ENCODE assay signal across 1 cellular context in genomic region chr16:71600822-71601221, GRCh38.
A peak's percentile ranks its signal among the peaks of the same experiment; 100 is the strongest.
TF ChIP-seq lines count a peak whose summit lies in the region.

No MANE protein-coding gene starts in this region.

TF ChIP-seq in HepG2, 621 proteins besides CTCF, POLR2A, EP300 and RAD21 (continued from another document and continues in another):
- TF ChIP-seq ZBTB26 (CRISPR knock-in tag; IDR thresholded peaks at IDR 0.05; ENCODE audit: borderline replicate concordance) (peak; percentile 62; the same call in 1 of the 2 replicates), GMEB1 (CRISPR knock-in tag; IDR thresholded peaks at IDR 0.05; ENCODE audit: borderline replicate concordance) (0 out of 2 replicates have a peak, but pooled peaks have one; percentile 5), ZNF816 (CRISPR knock-in tag; IDR thresholded peaks at IDR 0.05; ENCODE audit: borderline replicate concordance) (no peak), ZNF44 (CRISPR knock-in tag; IDR thresholded peaks at IDR 0.05) (no peak), HNRNPK (IDR thresholded peaks at IDR 0.05; ENCODE audit: low read depth, low read length, poor library complexity, severe bottlenecking) (no peak), ZNF512B (CRISPR knock-in tag; IDR thresholded peaks at IDR 0.05; ENCODE audit: borderline replicate concordance) (peak; percentile 74; the same call in 1 of the 2 replicates), ZNF441 (CRISPR knock-in tag; IDR thresholded peaks at IDR 0.05; ENCODE audit: borderline replicate concordance) (no peak), JUN (CRISPR knock-in tag; IDR thresholded peaks at IDR 0.05) (no peak), CBX1 (IDR thresholded peaks at IDR 0.05; ENCODE audit: low read depth) (no peak), BHLHE40 (IDR thresholded peaks at IDR 0.05; ENCODE audit: low read length) (no peak), PHF20 (CRISPR knock-in tag; IDR thresholded peaks at IDR 0.05) (0 out of 2 replicates have a peak, but pooled peaks have one; percentile 18), HNF4A (CRISPR knock-in tag; IDR thresholded peaks at IDR 0.05) (no peak), ZNF792 (CRISPR knock-in tag; IDR thresholded peaks at IDR 0.05) (no peak), ZNF564 (CRISPR knock-in tag; IDR thresholded peaks at IDR 0.05) (no peak), EEA1 (CRISPR knock-in tag; IDR thresholded peaks at IDR 0.05; ENCODE audit: borderline replicate concordance) (no peak), ZKSCAN1 (IDR thresholded peaks at IDR 0.05; ENCODE audit: low read length) (no peak), ZNF263 (CRISPR knock-in tag; IDR thresholded peaks at IDR 0.05) (no peak), ZNF234 (CRISPR knock-in tag; conservative IDR thresholded peaks at IDR 0.05) (no peak), PBX2 (CRISPR knock-in tag; IDR thresholded peaks at IDR 0.05) (no peak), ZNF781 (CRISPR knock-in tag; IDR thresholded peaks at IDR 0.05; ENCODE audit: borderline replicate concordance, not compliant biosample characterization) (peak; percentile 43), ZNF788 (CRISPR knock-in tag; IDR thresholded peaks at IDR 0.05; ENCODE audit: borderline replicate concordance) (peak; percentile 34; the same call in 1 of the 2 replicates), ZNF354B (CRISPR knock-in tag; IDR thresholded peaks at IDR 0.05) (no peak), KDM1A (CRISPR knock-in tag; IDR thresholded peaks at IDR 0.05) (peak; percentile 17; the same call in 1 of the 2 replicates), ZNF33B (CRISPR knock-in tag; IDR thresholded peaks at IDR 0.05) (no peak), MAF1 (CRISPR knock-in tag; IDR thresholded peaks at IDR 0.05; ENCODE audit: borderline replicate concordance) (no peak), ZNF414 (CRISPR knock-in tag; IDR thresholded peaks at IDR 0.05) (no peak), USF2 (IDR thresholded peaks at IDR 0.05; ENCODE audit: low read depth, low read length) (no peak), USF2 (CRISPR knock-in tag; IDR thresholded peaks at IDR 0.05; ENCODE audit: borderline replicate concordance) (no peak), HIVEP1 (CRISPR knock-in tag; IDR thresholded peaks at IDR 0.05) (0 out of 2 replicates have a peak, but pooled peaks have one; percentile 60), SKI (IDR thresholded peaks at IDR 0.05; ENCODE audit: partially characterized antibody) (no peak), SETDB1 (CRISPR knock-in tag; IDR thresholded peaks at IDR 0.05; ENCODE audit: borderline replicate concordance) (no peak), TOPORS (CRISPR knock-in tag; IDR thresholded peaks at IDR 0.05) (no peak), SMYD3 (CRISPR knock-in tag; IDR thresholded peaks at IDR 0.05) (no peak), PCBP2 (optimal IDR thresholded peaks at IDR 0.05; ENCODE audit: low read depth, low read length, poor library complexity, severe bottlenecking) (no peak), CC2D1A (CRISPR knock-in tag; IDR thresholded peaks at IDR 0.05) (no peak), ZNF382 (CRISPR knock-in tag; IDR thresholded peaks at IDR 0.05; ENCODE audit: borderline replicate concordance) (no peak), ZBTB46 (CRISPR knock-in tag; IDR thresholded peaks at IDR 0.05; ENCODE audit: borderline replicate concordance) (no peak), ZNF747 (CRISPR knock-in tag; IDR thresholded peaks at IDR 0.05; ENCODE audit: borderline replicate concordance) (no peak), ZNF615 (CRISPR knock-in tag; IDR thresholded peaks at IDR 0.05; ENCODE audit: borderline replicate concordance) (no peak), HNF1B (CRISPR knock-in tag; IDR thresholded peaks at IDR 0.05) (0 out of 2 replicates have a peak, but pooled peaks have one; percentile 25), ATM (IDR thresholded peaks at IDR 0.05; ENCODE audit: borderline replicate concordance) (no peak), AFF4 (CRISPR knock-in tag; IDR thresholded peaks at IDR 0.05) (no peak), ZNF772 (CRISPR knock-in tag; IDR thresholded peaks at IDR 0.05) (no peak), RFXAP (CRISPR knock-in tag; IDR thresholded peaks at IDR 0.05; ENCODE audit: borderline replicate concordance) (no peak; the same call in 1 of the 2 replicates), ZNF670 (CRISPR knock-in tag; IDR thresholded peaks at IDR 0.05; ENCODE audit: borderline replicate concordance) (no peak), HOXA3 (CRISPR knock-in tag; IDR thresholded peaks at IDR 0.05) (0 out of 2 replicates have a peak, but pooled peaks have one; percentile 18), ZBTB21 (CRISPR knock-in tag; IDR thresholded peaks at IDR 0.05) (no peak), JUNB (CRISPR knock-in tag; IDR thresholded peaks at IDR 0.05; ENCODE audit: borderline replicate concordance) (no peak), MAFG (CRISPR knock-in tag; IDR thresholded peaks at IDR 0.05) (no peak), ZNF616 (CRISPR knock-in tag; IDR thresholded peaks at IDR 0.05; ENCODE audit: low read depth) (no peak), ZFX (CRISPR knock-in tag; IDR thresholded peaks at IDR 0.05; ENCODE audit: low read depth) (peak; percentile 52), SOX5 (CRISPR knock-in tag; IDR thresholded peaks at IDR 0.05; ENCODE audit: borderline replicate concordance) (no peak)
